In the genomic region with DNA sequence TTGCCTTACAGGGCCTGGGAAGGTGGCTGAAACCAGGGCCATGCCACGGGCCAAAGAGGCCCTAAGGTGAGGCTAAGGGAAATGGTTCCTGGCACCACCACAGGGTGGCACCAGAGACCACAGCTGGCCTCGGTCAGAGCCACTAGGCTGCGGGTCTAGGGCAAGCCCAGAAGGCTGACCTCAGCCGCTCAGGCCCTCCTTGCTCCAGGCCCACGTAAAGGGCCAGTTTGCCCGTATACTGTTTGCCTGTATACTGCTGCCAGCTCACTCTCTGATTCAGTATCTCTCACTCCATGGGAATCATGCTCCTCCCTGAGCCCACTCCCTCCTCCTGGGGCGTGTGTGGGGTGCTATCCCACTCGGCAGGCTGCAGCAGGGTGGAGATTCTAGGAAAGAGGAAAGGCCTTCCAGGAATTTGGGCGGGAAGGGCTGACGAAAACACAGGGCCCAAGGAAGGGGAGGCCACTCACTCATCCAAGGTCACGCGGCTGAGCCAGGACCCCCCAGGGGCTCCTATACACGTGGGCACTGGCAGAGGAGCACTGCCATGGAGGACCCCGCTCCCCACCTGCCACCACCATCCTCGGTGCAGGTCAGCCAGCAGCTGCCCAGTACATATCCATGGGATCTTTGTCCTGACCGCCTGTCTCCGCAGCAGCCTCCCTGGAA, we compare ENCODE assay signal across 8 cellular contexts.
A peak's percentile ranks its signal among the peaks of the same experiment; 100 is the strongest.
DNase-seq lines count a peak whose midpoint lies in the region; ATAC-seq and TF ChIP-seq lines count a peak whose summit lies in the region.

No MANE protein-coding gene starts in this region.

- H3K36me3 ChIP-seq in left ventricle myocardium inferior (peaks cover 4% of the 10 kb centered on the region), prostate gland (no peaks in the 10 kb centered on the region)

- H3K4me1 ChIP-seq in left ventricle myocardium inferior, result peaks cover 21% of the 10 kb centered on the region
- peaks cover 7% of the 10 kb centered on the region for H3K4me1 ChIP-seq in prostate gland (replicated peaks)

- no peaks in the 10 kb centered on the region for H3K9me3 ChIP-seq in left ventricle myocardium inferior (replicated peaks)
- no peaks in the 10 kb centered on the region for H3K9me3 ChIP-seq in prostate gland

- peak overlapping the region; percentile 39 for H3K27ac ChIP-seq in left ventricle myocardium inferior (replicated peaks)
- H3K27ac ChIP-seq in prostate gland, result no peak overlapping the region

- TF ChIP-seq POLR2A in prostate gland (IDR thresholded peaks at IDR 0.05), result no peak

- ATAC-seq in GM21390 (IDR thresholded peaks at IDR 0.05; ENCODE audit: unreplicated experiment) (peak; percentile 85), HG02938 (IDR thresholded peaks at IDR 0.05; ENCODE audit: unreplicated experiment) (no peak)

- no peak for TF ChIP-seq EP300 in Ishikawa (IDR thresholded peaks at IDR 0.05; ENCODE audit: borderline replicate concordance)

- intact Hi-C loops in left ventricle myocardium inferior (cut with micrococcal nuclease), result loop anchor here (5.0 kb wide), 1 partner anchor 66 kb away; no protein-coding TSS in a partner anchor
- intact Hi-C loops in prostate gland (cut with DNase I), result loop anchor here (2.0 to 10.0 kb wide), 4 partner anchors 61 to 638 kb away; a partner anchor contains a TSS

- H3K4me3 ChIP-seq in left ventricle myocardium inferior (no peak overlapping the region), prostate gland (no peak overlapping the region)

- WGBS in prostate gland, result 50% methylated on average over 17 of the region's 17 CpGs

- peak; percentile 97 for TF ChIP-seq RAD21 in Ishikawa (IDR thresholded peaks at IDR 0.05; ENCODE audit: low read depth)

- DNase-seq in DMS153 treated with DMSO at 0.1 percent for 48 hours (lab: John Stamatoyannopoulos, UW; ENCODE audit: unreplicated experiment) (peak; percentile 56), T-helper 1 cell (peak in 4 of 5 donors; percentile 31 to 44 (median 35)), anterior cingulate cortex (lab: John Stamatoyannopoulos, UW) (peak in 51 of 58 donors; percentile 12 to 83 (median 59)), left ventricle myocardium inferior (peak; percentile 81), prostate gland (ENCODE audit: low spot score) (peak; percentile 61)

- H3K27me3 ChIP-seq in left ventricle myocardium inferior (ENCODE audit: low read depth) (no peaks in the 10 kb centered on the region), prostate gland (replicated peaks; ENCODE audit: insufficient read depth) (no peaks in the 10 kb centered on the region)

- TF ChIP-seq CTCF in left ventricle myocardium inferior (IDR thresholded peaks at IDR 0.05; ENCODE audit: borderline replicate concordance), result peak; percentile 98
- peak; percentile 84 to 98 (median 96) for TF ChIP-seq CTCF in prostate gland (IDR thresholded peaks at IDR 0.05)

TF ChIP-seq in Ishikawa, 13 proteins besides CTCF, POLR2A, EP300 and RAD21:
- TF ChIP-seq, protein P1, sequence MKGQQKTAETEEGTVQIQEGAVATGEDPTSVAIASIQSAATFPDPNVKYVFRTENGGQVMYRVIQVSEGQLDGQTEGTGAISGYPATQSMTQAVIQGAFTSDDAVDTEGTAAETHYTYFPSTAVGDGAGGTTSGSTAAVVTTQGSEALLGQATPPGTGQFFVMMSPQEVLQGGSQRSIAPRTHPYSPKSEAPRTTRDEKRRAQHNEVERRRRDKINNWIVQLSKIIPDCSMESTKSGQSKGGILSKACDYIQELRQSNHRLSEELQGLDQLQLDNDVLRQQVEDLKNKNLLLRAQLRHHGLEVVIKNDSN (IDR thresholded peaks at IDR 0.05), result no peak
- TF ChIP-seq NFIC (IDR thresholded peaks at IDR 0.05), result no peak
- no peak for TF ChIP-seq CREB1 (IDR thresholded peaks at IDR 0.05; ENCODE audit: low read depth)
- no peak for TF ChIP-seq TAF1 (IDR thresholded peaks at IDR 0.05; ENCODE audit: low read depth)
- no peak for TF ChIP-seq EGR1 (IDR thresholded peaks at IDR 0.05)
- TF ChIP-seq TEAD4 (IDR thresholded peaks at IDR 0.05), result no peak
- TF ChIP-seq YY1 (IDR thresholded peaks at IDR 0.05; ENCODE audit: low read depth), result no peak
- no peak for TF ChIP-seq CEBPB (IDR thresholded peaks at IDR 0.05)
